Comparison of ENCODE assay signal across 9 cellular contexts in genomic region chr7:154006381-154006780, GRCh38. TPM values are rescaled to one million over a fixed set of nuclear protein-coding genes. Genes with fewer than 3 reads are reported as not detected.
"Had no signal": no experiment of that assay in that cellular context is flagged by ENCODE, and none has a peak within 500 bp of the region (broad histone marks: within the 10 kb centered on the region; RNA-seq: fewer than 3 reads in every experiment).

No MANE protein-coding gene starts in this region.

RNA-seq across cellular contexts. Expression of gene DPP6, which starts 45.8 kb away (rescaled TPM):
- total RNA-seq: dermis blood vessel endothelial cell; glomerular endothelial cell; left lobe of liver; liver; mammary epithelial cell; mononuclear cell; naive thymus-derived CD4-positive, alpha-beta T cell; natural killer cell had no signal
- polyA plus RNA-seq: keratinocyte; mammary epithelial cell; naive thymus-derived CD4-positive, alpha-beta T cell had no signal
